ENCODE assay signal across 1 cellular context in the genomic region with DNA sequence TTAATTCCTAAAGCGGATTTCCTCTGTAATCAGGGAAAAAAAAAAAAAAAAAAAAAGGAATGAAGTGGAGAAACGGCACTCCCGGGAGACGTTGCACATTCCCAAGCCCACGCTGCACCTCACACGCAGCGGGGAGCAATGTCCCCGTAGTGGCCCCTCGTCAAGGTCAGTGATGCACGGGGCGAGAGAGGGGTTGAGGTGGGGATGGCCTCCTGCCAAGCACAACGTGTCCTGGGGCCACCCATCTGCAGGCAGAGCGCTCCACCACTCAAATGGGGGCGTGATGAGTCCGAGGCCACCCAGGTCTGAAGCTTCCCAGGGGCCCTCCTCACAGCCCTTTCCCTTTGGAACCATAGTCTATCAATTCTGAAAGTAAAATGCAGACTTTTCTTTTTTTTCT.
TF ChIP-seq lines count a peak whose summit lies in the region.

No MANE protein-coding gene starts in this region.

TF ChIP-seq in H1, 55 proteins besides CTCF, POLR2A, EP300 and RAD21:
- TF ChIP-seq, protein P1, sequence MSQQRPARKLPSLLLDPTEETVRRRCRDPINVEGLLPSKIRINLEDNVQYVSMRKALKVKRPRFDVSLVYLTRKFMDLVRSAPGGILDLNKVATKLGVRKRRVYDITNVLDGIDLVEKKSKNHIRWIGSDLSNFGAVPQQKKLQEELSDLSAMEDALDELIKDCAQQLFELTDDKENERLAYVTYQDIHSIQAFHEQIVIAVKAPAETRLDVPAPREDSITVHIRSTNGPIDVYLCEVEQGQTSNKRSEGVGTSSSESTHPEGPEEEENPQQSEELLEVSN (IDR thresholded peaks at IDR 0.05): no peak
- TF ChIP-seq, protein P2, sequence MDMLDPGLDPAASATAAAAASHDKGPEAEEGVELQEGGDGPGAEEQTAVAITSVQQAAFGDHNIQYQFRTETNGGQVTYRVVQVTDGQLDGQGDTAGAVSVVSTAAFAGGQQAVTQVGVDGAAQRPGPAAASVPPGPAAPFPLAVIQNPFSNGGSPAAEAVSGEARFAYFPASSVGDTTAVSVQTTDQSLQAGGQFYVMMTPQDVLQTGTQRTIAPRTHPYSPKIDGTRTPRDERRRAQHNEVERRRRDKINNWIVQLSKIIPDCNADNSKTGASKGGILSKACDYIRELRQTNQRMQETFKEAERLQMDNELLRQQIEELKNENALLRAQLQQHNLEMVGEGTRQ (IDR thresholded peaks at IDR 0.05; ENCODE audit: low read length): no peak
- TF ChIP-seq TAF7 (optimal IDR thresholded peaks at IDR 0.05; ENCODE audit: borderline replicate concordance, low read depth, low read length) (no peak), TBP (IDR thresholded peaks at IDR 0.05; ENCODE audit: low read depth, low read length) (no peak), RXRA (IDR thresholded peaks at IDR 0.05; ENCODE audit: insufficient read depth, low read depth, low read length) (no peak), ZNF274 (IDR thresholded peaks at IDR 0.05; ENCODE audit: borderline replicate concordance, extremely low read depth, low read length) (no peak), POLR2AphosphoS5 (IDR thresholded peaks at IDR 0.05; ENCODE audit: low read depth, low read length) (no peak), SP4 (IDR thresholded peaks at IDR 0.05; ENCODE audit: low read length) (no peak), SUZ12 (IDR thresholded peaks at IDR 0.05; ENCODE audit: low read length) (no peak), CEBPB (IDR thresholded peaks at IDR 0.05; ENCODE audit: low read depth, low read length) (no peak), YY1 (IDR thresholded peaks at IDR 0.05; ENCODE audit: low read depth, low read length) (no peak), CTBP2 (IDR thresholded peaks at IDR 0.05; ENCODE audit: borderline replicate concordance, insufficient read depth, insufficient read length, low read length) (no peak), ASH2L (IDR thresholded peaks at IDR 0.05; ENCODE audit: low read length) (no peak), SP1 (IDR thresholded peaks at IDR 0.05; ENCODE audit: low read depth, low read length) (no peak), RFX5 (IDR thresholded peaks at IDR 0.05; ENCODE audit: borderline replicate concordance, low read depth, low read length) (no peak), TAF1 (IDR thresholded peaks at IDR 0.05; ENCODE audit: low read depth, low read length) (no peak)
